In the genomic region with DNA sequence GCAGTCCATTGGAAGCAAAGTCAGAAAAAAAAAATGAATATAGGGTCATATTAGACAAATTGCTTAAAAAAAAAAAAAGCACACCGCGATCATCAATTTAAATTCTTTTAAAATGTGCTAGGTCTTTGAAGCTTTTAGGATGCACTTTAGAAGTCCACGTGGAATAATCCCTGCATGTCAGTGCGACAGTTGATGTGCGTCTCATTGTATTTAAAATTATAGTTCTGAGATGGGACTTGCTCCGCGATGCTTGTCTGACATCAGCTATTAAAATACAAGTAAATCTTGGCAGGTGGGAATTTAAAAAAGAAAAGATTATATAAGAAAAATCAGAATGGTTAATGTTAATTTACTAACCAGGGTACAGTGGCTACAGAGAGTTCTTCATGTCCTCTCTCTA, we compare ENCODE assay signal across 20 cellular contexts.
A peak's percentile ranks its signal among the peaks of the same experiment; 100 is the strongest.
DNase-seq lines count a peak whose midpoint lies in the region; TF ChIP-seq lines count a peak whose summit lies in the region.
"Had no signal": no experiment of that assay in that cellular context is flagged by ENCODE, and none has a peak within 500 bp of the region (broad histone marks: within the 10 kb centered on the region; RNA-seq: fewer than 3 reads in every experiment).

No MANE protein-coding gene starts in this region.

- H3K36me3 ChIP-seq in neural cell (ENCODE audit: insufficient read depth, low read length) (no peaks in the 10 kb centered on the region), breast epithelium (no peaks in the 10 kb centered on the region)
- H3K36me3 ChIP-seq: BE2C, BLaER1 had no signal

- DNase-seq in caudate nucleus (lab: John Stamatoyannopoulos, UW) (peak in 1 of 61 donors; percentile 29), NCI-H524 (lab: John Stamatoyannopoulos, UW) (no peak), HFFc6 (no peak), breast epithelium (ENCODE audit: low spot score in 2 of 2) (no peak)
- DNase-seq: 8988T; ACHN; BE2C; C1 segment of cervical spinal cord; CD4-positive, alpha-beta memory T cell; CD4-positive, CD25-positive, alpha-beta regulatory T cell; CD8-positive, alpha-beta memory T cell; COR-L47; DMS 273 treated with DMSO at 0.1 percent for 48 hours; DMS153; DMS79 treated with DMSO at 0.1 percent for 48 hours; GF-D8 had no signal

- no peak for TF ChIP-seq RAD21 in neural cell (conservative IDR thresholded peaks at IDR 0.05)

- intact Hi-C loops in breast epithelium (cut with DNase I; ENCODE audit: low total_unique reads): no loop called here

- H3K36me3 Mint-ChIP-seq in nephron (ENCODE audit: low read depth) (peaks cover 4% of the 10 kb centered on the region), HFFc6 (ENCODE audit: low read depth) (0 out of 2 replicates have a peak, but pooled peaks cover 2% of the 10 kb centered on the region)
- H3K36me3 Mint-ChIP-seq: CD14-positive monocyte; CD4-positive, alpha-beta memory T cell; CD4-positive, CD25-positive, alpha-beta regulatory T cell; CD8-positive, alpha-beta memory T cell had no signal

- no peaks in the 10 kb centered on the region for H4K20me1 ChIP-seq in neural cell (ENCODE audit: insufficient read depth)
- H4K20me1 ChIP-seq: BLaER1 had no signal

- no peaks in the 10 kb centered on the region for H3K79me2 ChIP-seq in neural cell (replicated peaks; ENCODE audit: insufficient read depth, low read length)

- H3K9me3 ChIP-seq in neural cell (ENCODE audit: low read length) (no peaks in the 10 kb centered on the region), breast epithelium (peaks cover 0 to 4% of the 10 kb centered on the region in 2 donors)
- H3K9me3 ChIP-seq: BE2C, BLaER1 had no signal

- peak overlapping the region; percentile 47 for H3K4me3 ChIP-seq in neural cell (ENCODE audit: low read length)
- no peak overlapping the region for H3K4me3 ChIP-seq in breast epithelium
- H3K4me3 ChIP-seq: BLaER1 had no signal

- H3K27ac Mint-ChIP-seq in nephron: peak overlapping the region in 2 of 3 experiments; percentile 10 to 83
- H3K27ac Mint-ChIP-seq in HFFc6: no peak overlapping the region
- H3K27ac Mint-ChIP-seq: CD14-positive monocyte; CD4-positive, alpha-beta memory T cell; CD4-positive, CD25-positive, alpha-beta regulatory T cell; CD8-positive, alpha-beta memory T cell had no signal

- no peak for TF ChIP-seq POLR2A in breast epithelium (IDR thresholded peaks at IDR 0.05)

- H3K9me3 Mint-ChIP-seq in nephron (no peaks in the 10 kb centered on the region), HFFc6 (peaks cover 32% of the 10 kb centered on the region)

- H3K4me3 Mint-ChIP-seq in nephron: no peak overlapping the region
- no peak overlapping the region for H3K4me3 Mint-ChIP-seq in HFFc6
- H3K4me3 Mint-ChIP-seq: CD14-positive monocyte; CD4-positive, alpha-beta memory T cell; CD8-positive, alpha-beta memory T cell had no signal

- H3K27me3 ChIP-seq in neural cell (ENCODE audit: insufficient read depth, low read depth, low read length) (no peaks in the 10 kb centered on the region), breast epithelium (peaks cover 0 to 5% of the 10 kb centered on the region in 2 donors)
- H3K27me3 ChIP-seq: BE2C, BLaER1 had no signal

- no peaks in the 10 kb centered on the region for H3K4me1 ChIP-seq in breast epithelium
- H3K4me1 ChIP-seq: BE2C, BLaER1 had no signal

- peaks cover 3% of the 10 kb centered on the region for H3F3A ChIP-seq in neural cell (ENCODE audit: insufficient read depth, low read length, poor library complexity, severe bottlenecking)

- H3K27ac ChIP-seq in caudate nucleus (ENCODE audit: low read depth, low read length) (peak overlapping the region; percentile 44), neural cell (ENCODE audit: low read length) (peak overlapping the region; percentile 86), breast epithelium (no peak overlapping the region)
- H3K27ac ChIP-seq: BLaER1 had no signal

- peak overlapping the region; percentile 44 for H3K9ac ChIP-seq in neural cell (ENCODE audit: low read length)
- H3K9ac ChIP-seq: BLaER1 had no signal

- H3K4me2 ChIP-seq in neural cell (ENCODE audit: low read length): peak overlapping the region; percentile 40
- H3K4me2 ChIP-seq: BLaER1 had no signal

- no peak overlapping the region for H2AFZ ChIP-seq in neural cell (ENCODE audit: low read depth, low read length)

- no peaks in the 10 kb centered on the region for H3K9me2 ChIP-seq in neural cell (ENCODE audit: insufficient read depth, low read length)

- no peak for TF ChIP-seq CTCF in nephron (IDR thresholded peaks at IDR 0.05; ENCODE audit: unreplicated experiment in 3 of 3)
- no peak for TF ChIP-seq CTCF in neural cell (IDR thresholded peaks at IDR 0.05; ENCODE audit: poor library complexity, severe bottlenecking)
- no peak for TF ChIP-seq CTCF in HFFc6 (IDR thresholded peaks at IDR 0.05)
- no peak for TF ChIP-seq CTCF in breast epithelium (IDR thresholded peaks at IDR 0.05)

- peak; percentile 82 for TF ChIP-seq EP300 in neural cell (conservative IDR thresholded peaks at IDR 0.05; ENCODE audit: poor library complexity, severe bottlenecking)

- H3K27me3 Mint-ChIP-seq in nephron (ENCODE audit: low read depth) (no peaks in the 10 kb centered on the region), HFFc6 (ENCODE audit: insufficient read depth) (no peaks in the 10 kb centered on the region)
- H3K27me3 Mint-ChIP-seq: CD4-positive, alpha-beta memory T cell; CD4-positive, CD25-positive, alpha-beta regulatory T cell had no signal

- H3K4me1 Mint-ChIP-seq in nephron (peaks cover 28% of the 10 kb centered on the region), HFFc6 (ENCODE audit: low read depth) (no peaks in the 10 kb centered on the region)
- H3K4me1 Mint-ChIP-seq: CD14-positive monocyte; CD4-positive, alpha-beta memory T cell; CD4-positive, CD25-positive, alpha-beta regulatory T cell; CD8-positive, alpha-beta memory T cell had no signal

TF ChIP-seq in neural cell, 6 proteins besides CTCF, POLR2A, EP300 and RAD21:
- TF ChIP-seq POLR2AphosphoS5 (IDR thresholded peaks at IDR 0.05): peak; percentile 66
- peak; percentile 63 for TF ChIP-seq MXI1 (conservative IDR thresholded peaks at IDR 0.05; ENCODE audit: poor library complexity, severe bottlenecking)
- TF ChIP-seq EZH2 (IDR thresholded peaks at IDR 0.05; ENCODE audit: borderline replicate concordance, insufficient read depth, low read length, poor library complexity, severe bottlenecking): no peak

Comparison
In these comparisons a context has a peak if more than half of its experiments do, and no peak if none do; other contexts are left out.
1. H3K27ac ChIP-seq: peak in caudate nucleus (single experiment) and neural cell (single experiment); none in breast epithelium (0 of 2).